13 cellular contexts compared by ENCODE assay signal in the genomic region with DNA sequence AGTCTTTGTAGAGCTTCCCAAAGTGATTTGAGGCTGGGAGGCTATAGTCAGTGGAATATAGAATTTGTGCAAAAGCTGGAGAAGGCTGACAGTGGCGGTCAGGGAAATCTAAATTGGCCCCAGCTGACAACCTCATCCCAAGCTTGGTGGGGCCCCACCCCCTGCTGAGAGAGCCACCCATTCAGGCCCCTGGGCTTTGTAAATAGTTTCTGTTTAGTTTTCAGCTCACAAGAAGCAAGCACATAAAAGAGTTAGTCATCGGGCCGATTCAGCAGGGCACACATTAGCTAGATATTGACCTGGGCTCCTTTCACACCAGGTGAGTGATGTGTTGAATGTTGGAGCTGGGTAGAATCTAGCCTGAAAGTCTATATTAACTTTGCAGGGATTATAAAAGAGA.
DNase-seq lines count a peak whose midpoint lies in the region; ATAC-seq, FAIRE-seq and TF ChIP-seq lines count a peak whose summit lies in the region.
"Had no signal": no experiment of that assay in that cellular context is flagged by ENCODE, and none has a peak within 500 bp of the region (broad histone marks: within the 10 kb centered on the region; RNA-seq: fewer than 3 reads in every experiment).

No MANE protein-coding gene starts in this region.

- H3K36me3 ChIP-seq in SK-N-SH (replicated peaks in 1 of 2; ENCODE audit: control insufficient read depth in 1 of 2, insufficient read depth in 2 of 2, low read length in 1 of 2) (no peaks in the 10 kb centered on the region), left lung (no peaks in the 10 kb centered on the region)
- H3K36me3 ChIP-seq: heart right ventricle had no signal

- POLR2A ChIA-PET in SK-N-SH (lab: Yijun Ruan, JAX) = no interaction called here

- H3K27ac ChIP-seq in SK-N-SH (ENCODE audit: low read depth in 2 of 2, low read length in 1 of 2) (peak overlapping the region in 1 of 2 experiments; percentile 91; a peak in 2 of 4 replicates), left lung (peak overlapping the region; percentile 1 to 36)
- H3K27ac ChIP-seq: heart right ventricle had no signal

- H3K79me2 ChIP-seq in SK-N-SH (ENCODE audit: insufficient read depth) = no peaks in the 10 kb centered on the region

- H3K9ac ChIP-seq in SK-N-SH = no peak overlapping the region; the same call in 1 of the 2 replicates

- no peaks in the 10 kb centered on the region for H4K20me1 ChIP-seq in SK-N-SH (ENCODE audit: insufficient read depth)

- intact Hi-C loops in left lung (cut with DNase I) = no loop called here

- H3K9me2 ChIP-seq in SK-N-SH = no peaks in the 10 kb centered on the region

- H3F3A ChIP-seq in SK-N-SH (replicated peaks; ENCODE audit: insufficient read depth) = peaks cover 21% of the 10 kb centered on the region

- ATAC-seq in left lung = peak; percentile 80

- H3K4me2 ChIP-seq in SK-N-SH = peak overlapping the region; percentile 57; the same call in 1 of the 2 replicates

- peaks cover 0 to 28% of the 10 kb centered on the region in 2 experiments; a peak in 3 of 4 replicates for H3K4me1 ChIP-seq in SK-N-SH (ENCODE audit: control insufficient read depth in 1 of 2, insufficient read depth in 2 of 2, low read depth in 1 of 2, low read length in 1 of 2)
- peaks cover 9 to 16% of the 10 kb centered on the region in 2 donors for H3K4me1 ChIP-seq in left lung

- H3K4me3 ChIP-seq in HFF-Myc (replicated peaks; ENCODE audit: low read depth, low read length) (no peak overlapping the region), SK-N-SH (ENCODE audit: low read depth in 2 of 2, low read length in 1 of 2) (no peak overlapping the region), left lung (no peak overlapping the region)
- H3K4me3 ChIP-seq: heart right ventricle had no signal

- no peak for TF ChIP-seq EP300 in SK-N-SH (IDR thresholded peaks at IDR 0.05; ENCODE audit: borderline replicate concordance in 1 of 2, low read depth in 1 of 2, low read length in 1 of 2)

- H3K9me3 ChIP-seq in SK-N-SH (no peaks in the 10 kb centered on the region), left lung (no peaks in the 10 kb centered on the region)
- H3K9me3 ChIP-seq: heart right ventricle had no signal

- CTCF ChIA-PET in SK-N-SH (lab: Yijun Ruan, JAX) = no interaction called here

- peak; percentile 72 for DNase-seq in HFF-Myc (ENCODE audit: extremely low read depth, low read depth)
- no peak for DNase-seq in SK-N-SH
- DNase-seq in left lung = no peak
- peak; percentile 67 for DNase-seq in urothelium cell line (ENCODE audit: low spot score)
- no peak for DNase-seq in germinal center (ENCODE audit: low spot score)
- no peak for DNase-seq in hypothalamus (lab: John Stamatoyannopoulos, UW)
- no peak for DNase-seq in RCC 7860 (ENCODE audit: low spot score)
- DNase-seq: activated CD4-positive, alpha-beta T cell treated with anti-CD3 and anti-CD28 coated beads, Interleukin-2, amount 10 ng/mL, durations not matched to agents 24 days and 14 days; activated naive CD4-positive, alpha-beta T cell treated with Interleukin-2 at 50 U/mL for 16 hours; cortex of kidney; heart right ventricle; NCI-H187; stimulated activated CD4-positive, alpha-beta T cell treated with anti-CD3 and anti-CD28 coated beads, Interleukin-12 subunit alpha, Interleukin-12 subunit beta, amount 100 ng/mL, for 4 hours had no signal

- no peaks in the 10 kb centered on the region for H3K27me3 ChIP-seq in SK-N-SH (ENCODE audit: insufficient read depth)
- no peaks in the 10 kb centered on the region for H3K27me3 ChIP-seq in left lung
- H3K27me3 ChIP-seq: heart right ventricle had no signal

- WGBS in SK-N-SH (ENCODE audit: low lambda C conversion rate) = 76% methylated on average over 3 of the region's 3 CpGs

- no peak for TF ChIP-seq RAD21 in SK-N-SH (IDR thresholded peaks at IDR 0.05; ENCODE audit: low read length)

- no peak for FAIRE-seq in urothelium cell line (lab: Jason Lieb, UNC)
- no peak for FAIRE-seq in RCC 7860 (lab: Jason Lieb, UNC)

- TF ChIP-seq CTCF in HFF-Myc (IDR thresholded peaks at IDR 0.05; ENCODE audit: low read depth, low read length, missing control alignments) (no peak), SK-N-SH (IDR thresholded peaks at IDR 0.05) (no peak), left lung (IDR thresholded peaks at IDR 0.05) (no peak)

- 0 out of 2 replicates have a peak overlapping the region, but pooled peaks have one; percentile 32 for H2AFZ ChIP-seq in SK-N-SH (ENCODE audit: low read depth)

TF ChIP-seq in SK-N-SH, 30 proteins besides CTCF, POLR2A, EP300 and RAD21:
- TF ChIP-seq FOSL2 (IDR thresholded peaks at IDR 0.05; ENCODE audit: borderline replicate concordance, low read depth) (no peak), ELF1 (IDR thresholded peaks at IDR 0.05) (no peak), TCF12 (IDR thresholded peaks at IDR 0.05) (no peak), NRF1 (IDR thresholded peaks at IDR 0.05; ENCODE audit: low read depth, low read length) (no peak), POLR2AphosphoS5 (IDR thresholded peaks at IDR 0.05; ENCODE audit: low read depth, low read length) (no peak), YY1 (IDR thresholded peaks at IDR 0.05; ENCODE audit: low read depth) (no peak), TEAD4 (IDR thresholded peaks at IDR 0.05; ENCODE audit: borderline replicate concordance, insufficient read depth) (no peak), TAF1 (IDR thresholded peaks at IDR 0.05; ENCODE audit: borderline replicate concordance, low read depth, low read length) (no peak), SMC3 (IDR thresholded peaks at IDR 0.05; ENCODE audit: low read depth, low read length) (no peak), FOXJ3 (CRISPR knock-in tag; IDR thresholded peaks at IDR 0.05) (no peak), RFX5 (IDR thresholded peaks at IDR 0.05; ENCODE audit: low read length) (no peak), CHD2 (IDR thresholded peaks at IDR 0.05; ENCODE audit: low read length, partially characterized antibody) (no peak), FOXM1 (IDR thresholded peaks at IDR 0.05; ENCODE audit: low read depth) (no peak), GATA2 (CRISPR knock-in tag; IDR thresholded peaks at IDR 0.05) (no peak), EZH2phosphoT487 (IDR thresholded peaks at IDR 0.05; ENCODE audit: borderline replicate concordance, low read depth) (no peak)
- TF ChIP-seq, protein P1, sequence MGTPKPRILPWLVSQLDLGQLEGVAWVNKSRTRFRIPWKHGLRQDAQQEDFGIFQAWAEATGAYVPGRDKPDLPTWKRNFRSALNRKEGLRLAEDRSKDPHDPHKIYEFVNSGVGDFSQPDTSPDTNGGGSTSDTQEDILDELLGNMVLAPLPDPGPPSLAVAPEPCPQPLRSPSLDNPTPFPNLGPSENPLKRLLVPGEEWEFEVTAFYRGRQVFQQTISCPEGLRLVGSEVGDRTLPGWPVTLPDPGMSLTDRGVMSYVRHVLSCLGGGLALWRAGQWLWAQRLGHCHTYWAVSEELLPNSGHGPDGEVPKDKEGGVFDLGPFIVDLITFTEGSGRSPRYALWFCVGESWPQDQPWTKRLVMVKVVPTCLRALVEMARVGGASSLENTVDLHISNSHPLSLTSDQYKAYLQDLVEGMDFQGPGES (IDR thresholded peaks at IDR 0.05; ENCODE audit: low read depth, low read length) = no peak
- TF ChIP-seq, protein P2, sequence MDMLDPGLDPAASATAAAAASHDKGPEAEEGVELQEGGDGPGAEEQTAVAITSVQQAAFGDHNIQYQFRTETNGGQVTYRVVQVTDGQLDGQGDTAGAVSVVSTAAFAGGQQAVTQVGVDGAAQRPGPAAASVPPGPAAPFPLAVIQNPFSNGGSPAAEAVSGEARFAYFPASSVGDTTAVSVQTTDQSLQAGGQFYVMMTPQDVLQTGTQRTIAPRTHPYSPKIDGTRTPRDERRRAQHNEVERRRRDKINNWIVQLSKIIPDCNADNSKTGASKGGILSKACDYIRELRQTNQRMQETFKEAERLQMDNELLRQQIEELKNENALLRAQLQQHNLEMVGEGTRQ (IDR thresholded peaks at IDR 0.05; ENCODE audit: borderline replicate concordance, low read depth, low read length) = no peak
- TF ChIP-seq, protein P3, sequence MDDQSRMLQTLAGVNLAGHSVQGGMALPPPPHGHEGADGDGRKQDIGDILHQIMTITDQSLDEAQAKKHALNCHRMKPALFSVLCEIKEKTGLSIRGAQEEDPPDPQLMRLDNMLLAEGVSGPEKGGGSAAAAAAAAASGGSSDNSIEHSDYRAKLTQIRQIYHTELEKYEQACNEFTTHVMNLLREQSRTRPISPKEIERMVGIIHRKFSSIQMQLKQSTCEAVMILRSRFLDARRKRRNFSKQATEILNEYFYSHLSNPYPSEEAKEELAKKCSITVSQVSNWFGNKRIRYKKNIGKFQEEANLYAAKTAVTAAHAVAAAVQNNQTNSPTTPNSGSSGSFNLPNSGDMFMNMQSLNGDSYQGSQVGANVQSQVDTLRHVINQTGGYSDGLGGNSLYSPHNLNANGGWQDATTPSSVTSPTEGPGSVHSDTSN (IDR thresholded peaks at IDR 0.05) = no peak

Comparison
In these comparisons a context has a peak if more than half of its experiments do, and no peak if none do; other contexts are left out.
1. DNase-seq: peak in HFF-Myc (single experiment) and urothelium cell line (single experiment); none in SK-N-SH (single experiment), left lung (0 of 2), germinal center (single experiment), hypothalamus (0 of 51) and RCC 7860 (single experiment).